ENCODE assay signal across 25 cellular contexts in the genomic region with DNA sequence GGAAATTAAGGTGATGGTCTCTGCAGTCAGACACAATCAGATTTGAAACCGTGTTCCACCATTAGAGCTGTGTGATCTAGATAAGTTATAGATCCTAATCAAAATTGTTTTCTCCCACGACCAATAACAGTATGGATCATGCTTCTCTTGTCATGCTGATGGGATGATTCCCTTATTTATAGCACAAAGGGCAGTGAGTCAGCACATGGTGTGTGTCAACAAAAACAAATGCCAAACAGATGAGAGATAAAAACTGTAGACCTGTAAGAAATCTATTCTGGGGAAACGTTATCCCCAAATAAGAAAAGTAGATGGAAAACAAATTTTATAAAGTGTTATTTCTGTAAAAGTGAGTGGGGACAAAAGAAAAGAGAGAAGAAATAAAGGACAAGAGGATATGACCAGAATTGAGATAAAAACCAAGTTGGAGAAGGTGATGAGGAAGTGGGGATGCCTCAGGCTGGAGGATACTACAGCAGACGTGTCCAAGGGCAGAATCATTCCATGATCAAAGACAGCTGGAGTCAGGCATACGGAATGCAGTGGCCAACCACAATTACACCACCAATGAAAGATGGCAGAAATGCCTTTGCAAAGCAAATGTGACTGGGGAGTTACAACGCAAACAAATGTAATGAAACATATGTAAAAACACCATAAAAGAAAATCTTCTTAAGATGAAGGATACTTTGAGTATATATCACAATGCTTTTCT.
DNase-seq lines count a peak whose midpoint lies in the region; ATAC-seq and TF ChIP-seq lines count a peak whose summit lies in the region.
"Had no signal": no experiment of that assay in that cellular context is flagged by ENCODE, and none has a peak within 500 bp of the region (broad histone marks: within the 10 kb centered on the region; RNA-seq: fewer than 3 reads in every experiment).

No MANE protein-coding gene starts in this region.

- H3K9me3 ChIP-seq in HUES48 (ENCODE audit: control insufficient read depth, insufficient read depth, low read length) = no peaks in the 10 kb centered on the region
- H3K9me3 ChIP-seq: MG63, pancreas, thoracic aorta had no signal

- peak; percentile 77 for DNase-seq in SW480 (ENCODE audit: low spot score)
- peak; percentile 92 for DNase-seq in islet precursor cell
- DNase-seq in omental fat pad (ENCODE audit: low spot score) = no peak
- DNase-seq in NCI-H524 (lab: John Stamatoyannopoulos, UW) = no peak
- DNase-seq: activated CD4-positive, alpha-beta T cell treated with anti-CD3 and anti-CD28 coated beads for 36 hours; amygdala; left colon; MG63; NCI-H1105 treated with DMSO at 0.1 percent for 48 hours; NCI-H1930; NCI-H524 treated with DMSO at 0.1 percent for 48 hours; pancreas; PC-9; retina; SIG-M5; small intestine; stimulated activated naive CD8-positive, alpha-beta T cell treated with anti-CD3 and anti-CD28 coated beads, Interleukin-15, Interleukin-2, amounts not matched to agents 100 U/mL and 50 U/mL, for 24 hours had no signal

- peak overlapping the region; percentile 46 for H3K27ac ChIP-seq in HUES48 (ENCODE audit: low read depth, low read length)
- H3K27ac ChIP-seq: hepatocyte, pancreas, PC-9, thoracic aorta, VCaP had no signal

- H3K4me1 ChIP-seq in HUES48 (ENCODE audit: control insufficient read depth, insufficient read depth, low read length) = peaks cover 14% of the 10 kb centered on the region
- H3K4me1 ChIP-seq: pancreas had no signal

- H3K36me3 ChIP-seq in HUES48 (ENCODE audit: control insufficient read depth, insufficient read depth, low read length) = no peaks in the 10 kb centered on the region
- H3K36me3 ChIP-seq: MG63, pancreas, thoracic aorta had no signal

- no peak overlapping the region for H3K9ac ChIP-seq in HUES48 (ENCODE audit: low read depth, low read length)

- H3K4me3 ChIP-seq in HUES48 (ENCODE audit: low read depth, low read length) = no peak overlapping the region
- H3K4me3 ChIP-seq: hepatocyte, K562, MG63, pancreas, PC-9, thoracic aorta had no signal

- TF ChIP-seq CTCF in omental fat pad (IDR thresholded peaks at IDR 0.05) = no peak

- ATAC-seq in omental fat pad (ENCODE audit: low FRiP score) (no peak), HG03196 (IDR thresholded peaks at IDR 0.05; ENCODE audit: unreplicated experiment) (no peak), GM21526 (IDR thresholded peaks at IDR 0.05; ENCODE audit: low FRiP score, unreplicated experiment) (no peak)
- ATAC-seq: activated CD4-positive, alpha-beta T cell treated with anti-CD3 and anti-CD28 coated beads for 36 hours; activated naive CD4-positive, alpha-beta T cell treated with anti-CD3 and anti-CD28 coated beads, Interleukin-2, amount 50 U/mL, for 72 hours; K562; left colon; pancreas; stimulated activated naive CD8-positive, alpha-beta T cell treated with anti-CD3 and anti-CD28 coated beads, Interleukin-15, Interleukin-2, amounts not matched to agents 100 U/mL and 50 U/mL, for 24 hours had no signal

- H3K27me3 ChIP-seq in HUES48 (ENCODE audit: control insufficient read depth, insufficient read depth, low read length) = no peaks in the 10 kb centered on the region
- H3K27me3 ChIP-seq: hepatocyte, MG63 had no signal

Comparison
In these comparisons a context has a peak if more than half of its experiments do, and no peak if none do; other contexts are left out.
1. DNase-seq: peak in SW480 (single experiment) and islet precursor cell (single experiment); none in omental fat pad (single experiment) and NCI-H524 (0 of 2).